In the genomic region with DNA sequence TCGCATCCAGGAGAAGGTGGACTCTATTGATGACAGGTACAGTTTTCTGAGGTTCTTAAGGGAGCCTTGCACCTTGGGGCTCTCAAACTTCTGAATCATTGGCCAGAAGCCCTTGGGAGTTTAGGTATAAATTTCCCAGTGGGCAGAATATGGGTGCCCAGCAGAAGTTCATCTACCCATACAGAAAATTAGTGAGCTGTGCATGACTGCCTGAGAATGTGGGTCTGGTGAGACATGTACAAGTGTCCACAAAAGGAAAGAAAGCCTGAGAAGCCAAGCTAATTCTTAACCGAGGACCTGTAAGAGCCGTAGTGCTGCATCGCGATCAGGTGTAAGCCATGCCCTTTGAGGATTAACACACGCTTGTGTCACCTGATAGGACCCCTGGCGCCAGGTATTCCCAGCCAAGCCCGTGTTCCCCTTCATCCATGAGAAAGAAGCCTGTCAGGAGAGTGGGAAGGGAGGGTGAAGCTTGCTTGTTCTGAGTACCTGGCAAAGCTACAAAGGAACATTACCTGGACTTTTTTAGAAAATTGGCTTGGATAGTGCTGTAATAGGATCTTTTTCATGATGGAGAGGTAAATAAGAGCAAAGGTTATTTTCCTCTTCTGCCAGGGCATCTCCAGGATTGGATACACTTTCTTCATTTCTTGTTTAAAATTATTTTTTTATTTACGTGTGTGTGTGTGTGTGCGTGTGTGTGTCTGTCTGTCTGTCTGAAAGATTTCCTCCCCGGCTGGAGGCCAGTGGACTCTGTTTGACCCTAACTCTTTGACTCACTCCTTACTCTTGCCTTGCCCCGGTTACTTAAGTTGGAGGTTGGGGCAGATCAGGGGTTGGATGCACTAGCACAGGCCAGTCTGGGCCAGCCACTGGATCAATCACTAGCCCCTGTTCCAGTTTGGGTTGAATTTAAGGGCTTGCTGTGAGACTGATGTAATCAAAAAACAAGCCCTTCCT, we compare ENCODE assay signal across 10 cellular contexts.
DNase-seq lines count a peak whose midpoint lies in the region; ATAC-seq, FAIRE-seq and TF ChIP-seq lines count a peak whose summit lies in the region.
"Had no signal": no experiment of that assay in that cellular context is flagged by ENCODE, and none has a peak within 500 bp of the region (broad histone marks: within the 10 kb centered on the region; RNA-seq: fewer than 3 reads in every experiment).

No MANE protein-coding gene starts in this region.

- FAIRE-seq in small intestine (lab: Jason Lieb, UNC) (no peak), GM19239 (lab: Jason Lieb, UNC) (no peak)
- FAIRE-seq: endometrium had no signal

- DNase-seq in GM23338 (ENCODE audit: low spot score): no peak
- DNase-seq in right cardiac atrium: peak in 2 of 3 donors; percentile 49 to 51
- no peak for DNase-seq in small intestine
- no peak for DNase-seq in NCI-H748 treated with DMSO at 0.1 percent for 48 hours (lab: John Stamatoyannopoulos, UW)
- no peak for DNase-seq in GM19239 (ENCODE audit: insufficient read length, low spot score)
- DNase-seq in Ammon's horn (ENCODE audit: low spot score): no peak
- DNase-seq: NCI-H1105 treated with DMSO at 0.1 percent for 48 hours had no signal

- ATAC-seq in GM23338 (no peak), right cardiac atrium (peak in 1 of 2 donors; percentile 10)
- ATAC-seq in activated T-helper 17 cell treated with anti-CD3 and anti-CD28 coated beads, Interleukin-2, amount 50 U/mL, for 72 hours (replicated peaks): no peak

- H3K4me1 ChIP-seq in GM23338 (ENCODE audit: insufficient read depth) (peaks cover 5% of the 10 kb centered on the region), right cardiac atrium (ENCODE audit: control insufficient read depth, insufficient read depth, low read length) (peaks cover 38% of the 10 kb centered on the region), small intestine (ENCODE audit: control insufficient read depth in 2 of 2, insufficient read depth in 1 of 2, low read depth in 1 of 2, low read length in 1 of 2) (peaks cover 0 to 7% of the 10 kb centered on the region in 2 donors)

- H3K36me3 Mint-ChIP-seq in GM23338 (ENCODE audit: low read depth): peaks cover 81% of the 10 kb centered on the region
- H3K36me3 Mint-ChIP-seq in activated T-helper 17 cell treated with anti-CD3 and anti-CD28 coated beads, Interleukin-2, amount 50 U/mL, for 72 hours (ENCODE audit: low read depth): peaks cover 86% of the 10 kb centered on the region

- H3K4me3 Mint-ChIP-seq in GM23338: no peak overlapping the region
- no peak overlapping the region for H3K4me3 Mint-ChIP-seq in activated T-helper 17 cell treated with anti-CD3 and anti-CD28 coated beads, Interleukin-2, amount 50 U/mL, for 72 hours

- H3K27ac ChIP-seq in GM23338 (ENCODE audit: low read depth) (no peak overlapping the region), right cardiac atrium (ENCODE audit: low read length) (peak overlapping the region; percentile 69), small intestine (ENCODE audit: low read depth in 1 of 2, low read length in 1 of 2) (peak overlapping the region; percentile 13 to 60)

- peaks cover 8% of the 10 kb centered on the region for H3K27me3 Mint-ChIP-seq in GM23338 (ENCODE audit: insufficient read depth, low read depth, poor library complexity)
- H3K27me3 Mint-ChIP-seq in activated T-helper 17 cell treated with anti-CD3 and anti-CD28 coated beads, Interleukin-2, amount 50 U/mL, for 72 hours: no peaks in the 10 kb centered on the region

- H2AFZ ChIP-seq in GM23338: no peak overlapping the region

- H3K27ac Mint-ChIP-seq in GM23338: peak overlapping the region; percentile 19; the same call in 1 of the 2 replicates
- peak overlapping the region; percentile 68 for H3K27ac Mint-ChIP-seq in activated T-helper 17 cell treated with anti-CD3 and anti-CD28 coated beads, Interleukin-2, amount 50 U/mL, for 72 hours

- H3K4me1 Mint-ChIP-seq in GM23338: peaks cover 12% of the 10 kb centered on the region; the same call in 2 of the 3 replicates
- peaks cover 13% of the 10 kb centered on the region for H3K4me1 Mint-ChIP-seq in activated T-helper 17 cell treated with anti-CD3 and anti-CD28 coated beads, Interleukin-2, amount 50 U/mL, for 72 hours

- no peaks in the 10 kb centered on the region for H3K27me3 ChIP-seq in GM23338 (ENCODE audit: insufficient read depth)
- H3K27me3 ChIP-seq in right cardiac atrium (ENCODE audit: control insufficient read depth, insufficient read depth): no peaks in the 10 kb centered on the region
- no peaks in the 10 kb centered on the region for H3K27me3 ChIP-seq in small intestine (ENCODE audit: control insufficient read depth in 2 of 2, insufficient read depth in 2 of 2, low read length in 2 of 2)

- H3K9me3 ChIP-seq in right cardiac atrium (ENCODE audit: control insufficient read depth, low read length) (no peaks in the 10 kb centered on the region), small intestine (ENCODE audit: control insufficient read depth, low read depth) (no peaks in the 10 kb centered on the region)

- H3K4me3 ChIP-seq in GM23338 (no peak overlapping the region), right cardiac atrium (ENCODE audit: low read length) (no peak overlapping the region), small intestine (ENCODE audit: low read depth in 1 of 2, low read length in 2 of 2) (no peak overlapping the region)
- H3K4me3 ChIP-seq: skin epidermis had no signal

- H3F3A ChIP-seq in GM23338 (replicated peaks; ENCODE audit: low read depth): no peaks in the 10 kb centered on the region

- TF ChIP-seq CTCF in GM23338 (conservative IDR thresholded peaks at IDR 0.05; ENCODE audit: low read depth in 2 of 2): no peak

- H3K9me2 ChIP-seq in GM23338 (ENCODE audit: insufficient read depth): no peaks in the 10 kb centered on the region

- no peak overlapping the region for H3K4me2 ChIP-seq in GM23338

- H4K20me1 ChIP-seq in GM23338 (replicated peaks; ENCODE audit: insufficient read depth): peaks cover 14% of the 10 kb centered on the region; the same call in 1 of the 2 replicates

- intact Hi-C loops in right cardiac atrium (cut with DNase I): loop anchor here in 1 of 4 donors (10.0 kb wide), 1 partner anchor 108 kb away; no protein-coding TSS in a partner anchor

- H3K36me3 ChIP-seq in GM23338 (ENCODE audit: insufficient read depth) (peaks cover 53% of the 10 kb centered on the region), small intestine (ENCODE audit: control insufficient read depth in 2 of 2, insufficient read depth in 2 of 2, low read length in 2 of 2) (peaks cover 25 to 28% of the 10 kb centered on the region in 2 donors)

- 0 out of 2 replicates have a peak, but pooled peaks cover 4% of the 10 kb centered on the region for H3K79me2 ChIP-seq in GM23338 (replicated peaks; ENCODE audit: insufficient read depth)

- H3K9me3 Mint-ChIP-seq in GM23338: no peaks in the 10 kb centered on the region
- no peaks in the 10 kb centered on the region for H3K9me3 Mint-ChIP-seq in activated T-helper 17 cell treated with anti-CD3 and anti-CD28 coated beads, Interleukin-2, amount 50 U/mL, for 72 hours

- WGBS in right cardiac atrium: 67% methylated on average over 12 of the region's 12 CpGs
- WGBS in small intestine, 3 donors: 67 to 75% (median 71%) methylated on average over 12 of the region's 12 CpGs

TF ChIP-seq in GM23338, 12 proteins besides CTCF, POLR2A, EP300 and RAD21 (continues in another document):
- TF ChIP-seq EZH2phosphoT487 (IDR thresholded peaks at IDR 0.05; ENCODE audit: unreplicated experiment): no peak
- TF ChIP-seq, protein P1, sequence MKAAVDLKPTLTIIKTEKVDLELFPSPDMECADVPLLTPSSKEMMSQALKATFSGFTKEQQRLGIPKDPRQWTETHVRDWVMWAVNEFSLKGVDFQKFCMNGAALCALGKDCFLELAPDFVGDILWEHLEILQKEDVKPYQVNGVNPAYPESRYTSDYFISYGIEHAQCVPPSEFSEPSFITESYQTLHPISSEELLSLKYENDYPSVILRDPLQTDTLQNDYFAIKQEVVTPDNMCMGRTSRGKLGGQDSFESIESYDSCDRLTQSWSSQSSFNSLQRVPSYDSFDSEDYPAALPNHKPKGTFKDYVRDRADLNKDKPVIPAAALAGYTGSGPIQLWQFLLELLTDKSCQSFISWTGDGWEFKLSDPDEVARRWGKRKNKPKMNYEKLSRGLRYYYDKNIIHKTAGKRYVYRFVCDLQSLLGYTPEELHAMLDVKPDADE (IDR thresholded peaks at IDR 0.05): no peak
- TF ChIP-seq CREB1 (CRISPR knock-in tag; IDR thresholded peaks at IDR 0.05; ENCODE audit: low read depth): no peak
- TF ChIP-seq ZNF114 (CRISPR knock-in tag; IDR thresholded peaks at IDR 0.05): no peak
- no peak for TF ChIP-seq NANOG (IDR thresholded peaks at IDR 0.05; ENCODE audit: borderline replicate concordance)

Comparison
In these comparisons a context has a peak if more than half of its experiments do, and no peak if none do; other contexts are left out.
1. DNase-seq: peak in right cardiac atrium (2 of 3); none in GM23338 (single experiment), small intestine (single experiment), NCI-H748 treated with DMSO at 0.1 percent for 48 hours (single experiment), GM19239 (single experiment) and Ammon's horn (single experiment).